8 cellular contexts compared by ENCODE assay signal in genomic region chr17:42310281-42311156, GRCh38. TPM values are rescaled to one million over a fixed set of nuclear protein-coding genes. Genes with fewer than 3 reads are reported as not detected.
DNase-seq lines count a peak whose midpoint lies in the region; ATAC-seq, FAIRE-seq and TF ChIP-seq lines count a peak whose summit lies in the region.
"Had no signal": no experiment of that assay in that cellular context is flagged by ENCODE, and none has a peak within 500 bp of the region (broad histone marks: within the 10 kb centered on the region; RNA-seq: fewer than 3 reads in every experiment).

No MANE protein-coding gene starts in this region.

- WGBS in pancreas, 2 donors = 77 to 81% methylated on average over 20 of the region's 20 CpGs

- H3K27me3 ChIP-seq in pancreas = no peaks in the 10 kb centered on the region

- H3K27me3 Mint-ChIP-seq in HFFc6 (ENCODE audit: insufficient read depth) (peaks cover 6% of the 10 kb centered on the region), WTC11 (ENCODE audit: low read depth) (no peaks in the 10 kb centered on the region), glutamatergic neuron (ENCODE audit: unreplicated experiment) (peaks cover 6% of the 10 kb centered on the region)
- H3K27me3 Mint-ChIP-seq in stimulated activated naive B cell treated with anti-CD40 and anti-IgM and Interleukin-4, amounts not matched to agents 10 μg/mL and 1 μg/mL and 100 μg/mL, for 72 hours = no peaks in the 10 kb centered on the region

- H3K36me3 Mint-ChIP-seq in HFFc6 (ENCODE audit: low read depth) (peaks cover 9% of the 10 kb centered on the region; the same call in 1 of the 2 replicates), WTC11 (peaks cover 5% of the 10 kb centered on the region), glutamatergic neuron (ENCODE audit: unreplicated experiment) (no peaks in the 10 kb centered on the region)
- H3K36me3 Mint-ChIP-seq in stimulated activated naive B cell treated with anti-CD40 and anti-IgM and Interleukin-4, amounts not matched to agents 10 μg/mL and 1 μg/mL and 100 μg/mL, for 72 hours = peaks cover 58 to 72% of the 10 kb centered on the region in 2 donors

- POLR2A ChIA-PET in WTC11 (lab: Charles Lee) = interaction anchor here (0.5 kb wide), 1 partner anchor 75 kb away, joined by 3 read pairs; no protein-coding TSS in a partner anchor

- intact Hi-C loops in pancreas (cut with DNase I) = loop anchor here in 1 of 3 donors (10.0 kb wide), 1 partner anchor 214 kb away; no protein-coding TSS in a partner anchor

- TF ChIP-seq CTCF in HFFc6 (IDR thresholded peaks at IDR 0.05) (no peak; the same call in 1 of the 2 replicates), WTC11 (IDR thresholded peaks at IDR 0.05) (no peak), glutamatergic neuron (IDR thresholded peaks at IDR 0.05; ENCODE audit: partially characterized antibody, unreplicated experiment) (no peak), pancreas (IDR thresholded peaks at IDR 0.05) (no peak)

- H3K27ac Mint-ChIP-seq in HFFc6 = peak overlapping the region; percentile 72; the same call in 1 of the 2 replicates
- peak overlapping the region; percentile 70; the same call in 1 of the 2 replicates for H3K27ac Mint-ChIP-seq in WTC11
- peak overlapping the region; percentile 2 for H3K27ac Mint-ChIP-seq in glutamatergic neuron (ENCODE audit: unreplicated experiment)
- peak overlapping the region; percentile 90 for H3K27ac Mint-ChIP-seq in stimulated activated naive B cell treated with anti-CD40 and anti-IgM and Interleukin-4, amounts not matched to agents 10 μg/mL and 1 μg/mL and 100 μg/mL, for 72 hours

- ATAC-seq in WTC11 (no peak; the same call in 1 of the 2 replicates), pancreas (no peak)
- no peak for ATAC-seq in stimulated activated naive B cell treated with anti-CD40 and anti-IgM and Interleukin-4, amounts not matched to agents 10 μg/mL and 1 μg/mL and 100 μg/mL, for 72 hours (replicated peaks)

- H3K9me3 Mint-ChIP-seq in HFFc6 = no peaks in the 10 kb centered on the region
- H3K9me3 Mint-ChIP-seq in WTC11 = no peaks in the 10 kb centered on the region
- peaks cover under 1% of the 10 kb centered on the region for H3K9me3 Mint-ChIP-seq in glutamatergic neuron (ENCODE audit: unreplicated experiment)
- no peaks in the 10 kb centered on the region for H3K9me3 Mint-ChIP-seq in stimulated activated naive B cell treated with anti-CD40 and anti-IgM and Interleukin-4, amounts not matched to agents 10 μg/mL and 1 μg/mL and 100 μg/mL, for 72 hours

- H3K4me1 Mint-ChIP-seq in HFFc6 (ENCODE audit: low read depth) (peaks cover 17% of the 10 kb centered on the region), WTC11 (peaks cover 36% of the 10 kb centered on the region), glutamatergic neuron (ENCODE audit: low read depth, unreplicated experiment) (peaks cover 24% of the 10 kb centered on the region)
- H3K4me1 Mint-ChIP-seq in stimulated activated naive B cell treated with anti-CD40 and anti-IgM and Interleukin-4, amounts not matched to agents 10 μg/mL and 1 μg/mL and 100 μg/mL, for 72 hours = peaks cover 60 to 92% of the 10 kb centered on the region in 2 donors

- no peak overlapping the region for H3K4me3 ChIP-seq in pancreas

- CTCF ChIA-PET in WTC11 (lab: Charles Lee) = interaction anchor here (0.6 to 12.3 kb wide), 16 partner anchors 9 to 290 kb away, joined by 3 to 196 read pairs (median 4); partner anchors contain the start of genes CAVIN1, NKIRAS2, STAT3 and STAT5A

- H3K27ac ChIP-seq in pancreas = no peak overlapping the region

- H3K36me3 ChIP-seq in pancreas = peaks cover 4 to 27% (median 7%) of the 10 kb centered on the region in 3 donors

- DNase-seq in HFFc6 (no peak), WTC11 (ENCODE audit: low spot score) (peak; percentile 38), glutamatergic neuron (no peak), SKM-1 (lab: John Stamatoyannopoulos, UW; ENCODE audit: unreplicated experiment) (no peak), HCEC 1CT (no peak), pancreas (no peak)
- no peak for DNase-seq in stimulated activated naive B cell treated with anti-CD40 and anti-IgM and Interleukin-4, amounts not matched to agents 10 μg/mL and 1 μg/mL and 100 μg/mL, for 72 hours

- H3K4me3 Mint-ChIP-seq in HFFc6 (no peak overlapping the region), WTC11 (no peak overlapping the region), glutamatergic neuron (ENCODE audit: unreplicated experiment) (peak overlapping the region; percentile 1)
- H3K4me3 Mint-ChIP-seq in stimulated activated naive B cell treated with anti-CD40 and anti-IgM and Interleukin-4, amounts not matched to agents 10 μg/mL and 1 μg/mL and 100 μg/mL, for 72 hours = peak overlapping the region in 1 of 2 donors; percentile 55

- no peak for FAIRE-seq in pancreas (lab: Jason Lieb, UNC)
- FAIRE-seq: GM18507 had no signal

- H3K4me1 ChIP-seq in pancreas = no peaks in the 10 kb centered on the region

- no peaks in the 10 kb centered on the region for H3K9me3 ChIP-seq in pancreas

TF ChIP-seq in WTC11, 78 proteins besides CTCF, POLR2A, EP300 and RAD21:
- TF ChIP-seq, protein P1, sequence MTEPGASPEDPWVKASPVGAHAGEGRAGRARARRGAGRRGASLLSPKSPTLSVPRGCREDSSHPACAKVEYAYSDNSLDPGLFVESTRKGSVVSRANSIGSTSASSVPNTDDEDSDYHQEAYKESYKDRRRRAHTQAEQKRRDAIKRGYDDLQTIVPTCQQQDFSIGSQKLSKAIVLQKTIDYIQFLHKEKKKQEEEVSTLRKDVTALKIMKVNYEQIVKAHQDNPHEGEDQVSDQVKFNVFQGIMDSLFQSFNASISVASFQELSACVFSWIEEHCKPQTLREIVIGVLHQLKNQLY (CRISPR knock-in tag; IDR thresholded peaks at IDR 0.05) = no peak
- 0 out of 2 replicates have a peak, but pooled peaks have one; percentile 26 for TF ChIP-seq MAX (CRISPR knock-in tag; IDR thresholded peaks at IDR 0.05)
- no peak for TF ChIP-seq SP1 (CRISPR knock-in tag; conservative IDR thresholded peaks at IDR 0.05)

RNA-seq across cellular contexts. Expression of gene STAT5A, which starts 22.2 kb away (rescaled TPM):
- 1 to 10 TPM in 1 of 6 experiments, under 1 TPM in 5; 0.27 to 1.0 (median 0.53) TPM for total RNA-seq in HFFc6 (2021; fragmentation: NEBNext Ultra II Directional; extraction: Animal tissue kit (Norgen Biotek cat#: 25700))
- total RNA-seq in WTC11 (2021) = 6.6 to 10.9 TPM (median 9.7 TPM) in 3 replicates
- total RNA-seq in glutamatergic neuron (ENCODE audit: unreplicated experiment) = 3.4 TPM
- 10 to 100 TPM; 13.1 to 19.8 (median 15.4) TPM for total RNA-seq in pancreas
- polyA plus RNA-seq in pancreas = 10 to 100 TPM; 10.5 to 12.6 TPM

RNA-seq across cellular contexts. Expression of gene STAT5B, which starts 34.3 kb away (rescaled TPM):
- 10 to 100 TPM; 16.8 to 22.5 (median 20.1) TPM for total RNA-seq in HFFc6 (2021; fragmentation: NEBNext Ultra II Directional; extraction: Animal tissue kit (Norgen Biotek cat#: 25700))
- total RNA-seq in WTC11 (2021) = 36.4 to 42.2 TPM (median 37.9 TPM) in 3 replicates
- total RNA-seq in glutamatergic neuron (ENCODE audit: unreplicated experiment) = 31.9 TPM
- 10 to 100 TPM; 22.6 to 27.5 (median 24.2) TPM for total RNA-seq in pancreas
- polyA plus RNA-seq in pancreas = 10 to 100 TPM; 17.9 to 24.3 TPM

Comparison
In these comparisons a context has a peak if more than half of its experiments do, and no peak if none do; other contexts are left out.
1. H3K27ac Mint-ChIP-seq: peak in every context shown above with its lines; median percentile 90 in stimulated activated naive B cell treated with anti-CD40 and anti-IgM and Interleukin-4, amounts not matched to agents 10 μg/mL and 1 μg/mL and 100 μg/mL, for 72 hours; 72 in HFFc6; 70 in WTC11; 2 in glutamatergic neuron.